In genomic region chr3:150397220-150397619, GRCh38 we compare ENCODE assay signal across 21 cellular contexts. TPM values are rescaled to one million over a fixed set of nuclear protein-coding genes. Genes with fewer than 3 reads are reported as not detected.
A peak's percentile ranks its signal among the peaks of the same experiment; 100 is the strongest.
DNase-seq lines count a peak whose midpoint lies in the region; ATAC-seq, FAIRE-seq and TF ChIP-seq lines count a peak whose summit lies in the region.
"Had no signal": no experiment of that assay in that cellular context is flagged by ENCODE, and none has a peak within 500 bp of the region (broad histone marks: within the 10 kb centered on the region; RNA-seq: fewer than 3 reads in every experiment).

No MANE protein-coding gene starts in this region.

- H3K4me3 ChIP-seq in astrocyte (ENCODE audit: insufficient read depth, low read depth, low read length) (no peak overlapping the region), fibroblast of the aortic adventitia (ENCODE audit: low read depth, low read length) (no peak overlapping the region)
- H3K4me3 ChIP-seq: GM23338, HAP-1 had no signal

- H3K4me2 ChIP-seq in astrocyte (ENCODE audit: low read length) = no peak overlapping the region
- H3K4me2 ChIP-seq: GM23338 had no signal

- H3K9me3 Mint-ChIP-seq in astrocyte (ENCODE audit: unreplicated experiment) = no peaks in the 10 kb centered on the region
- H3K9me3 Mint-ChIP-seq: GM23338 had no signal

- H3K4me1 Mint-ChIP-seq in astrocyte (ENCODE audit: low read depth, unreplicated experiment) = peaks cover 16% of the 10 kb centered on the region

- H2AFZ ChIP-seq in astrocyte (ENCODE audit: low read depth, low read length) = no peak overlapping the region
- H2AFZ ChIP-seq: GM23338 had no signal

- no peaks in the 10 kb centered on the region for H3K79me2 ChIP-seq in astrocyte (ENCODE audit: insufficient read depth, low read length)

- no peak for TF ChIP-seq CTCF in astrocyte (IDR thresholded peaks at IDR 0.05; ENCODE audit: insufficient read depth, low read depth, low read length)
- TF ChIP-seq CTCF in fibroblast of the aortic adventitia (IDR thresholded peaks at IDR 0.05; ENCODE audit: insufficient read depth, low read length) = no peak

- no peaks in the 10 kb centered on the region for H3K4me1 ChIP-seq in astrocyte (ENCODE audit: insufficient read depth, low read length)
- H3K4me1 ChIP-seq: HAP-1 had no signal

- no peak for ATAC-seq in GM21515 (IDR thresholded peaks at IDR 0.05; ENCODE audit: unreplicated experiment)
- no peak for ATAC-seq in HG02885 (IDR thresholded peaks at IDR 0.05; ENCODE audit: poor library complexity, unreplicated experiment)
- ATAC-seq: GM23338 had no signal

- DNase-seq in DMS 273 (lab: John Stamatoyannopoulos, UW; ENCODE audit: unreplicated experiment) (peak; percentile 26), DMS 273 treated with DMSO at 0.1 percent for 48 hours (lab: John Stamatoyannopoulos, UW) (no peak), AG20443 (ENCODE audit: low spot score) (peak; percentile 14), astrocyte (ENCODE audit: low read depth) (no peak), fibroblast of the aortic adventitia (ENCODE audit: low read depth) (peak; percentile 26), SKM-1 treated with dmso at 0.1 percent for 144 hours (lab: John Stamatoyannopoulos, UW; ENCODE audit: unreplicated experiment) (no peak)
- DNase-seq: Calu3, KBM-7, MV-4-11, NCI-H1105, NCI-H1436 treated with DMSO at 0.1 percent for 48 hours, NCI-H187 treated with DMSO at 0.1 percent for 48 hours, NCI-H69, RPMI8226, SHP77 had no signal

- no peaks in the 10 kb centered on the region for H3K36me3 ChIP-seq in astrocyte (ENCODE audit: insufficient read depth, low read length)
- H3K36me3 ChIP-seq: HAP-1 had no signal

- no peak overlapping the region for H3K27ac Mint-ChIP-seq in astrocyte (ENCODE audit: unreplicated experiment)
- H3K27ac Mint-ChIP-seq: GM23338 had no signal

- H3K4me3 Mint-ChIP-seq in astrocyte (ENCODE audit: unreplicated experiment) = no peak overlapping the region
- H3K4me3 Mint-ChIP-seq: GM23338 had no signal

- H3K36me3 Mint-ChIP-seq in astrocyte (ENCODE audit: low read depth, unreplicated experiment) = no peaks in the 10 kb centered on the region

- H3K27me3 ChIP-seq in astrocyte (ENCODE audit: insufficient read depth, low read length) = no peaks in the 10 kb centered on the region

- no peaks in the 10 kb centered on the region for H3K27me3 Mint-ChIP-seq in astrocyte (ENCODE audit: low read depth, unreplicated experiment)

- no peak overlapping the region for H3K27ac ChIP-seq in astrocyte (ENCODE audit: low read depth, low read length)
- H3K27ac ChIP-seq: 22Rv1 had no signal

- peak; percentile 56 for FAIRE-seq in astrocyte (lab: Jason Lieb, UNC)
- FAIRE-seq: GM18507 had no signal

- H3K9me3 ChIP-seq in astrocyte (ENCODE audit: insufficient read depth, low read depth, low read length) = no peaks in the 10 kb centered on the region
- H3K9me3 ChIP-seq: HAP-1 had no signal

- H4K20me1 ChIP-seq in astrocyte (ENCODE audit: insufficient read depth, low read length) = no peaks in the 10 kb centered on the region

- H3K9ac ChIP-seq in astrocyte (ENCODE audit: low read length) = no peak overlapping the region

RNA-seq across cellular contexts. Expression of gene TSC22D2, which starts 10.9 kb away (rescaled TPM):
- 99.4 and 116 TPM in 2 replicates for total RNA-seq in astrocyte
- 10.3 and 15.4 TPM in 2 replicates for total RNA-seq in fibroblast of the aortic adventitia (ENCODE audit: low replicate concordance)

Comparison
In these comparisons a context has a peak if more than half of its experiments do, and no peak if none do; other contexts are left out.
1. DNase-seq: peak in DMS 273 (single experiment), AG20443 (single experiment) and fibroblast of the aortic adventitia (single experiment); none in DMS 273 treated with DMSO at 0.1 percent for 48 hours (single experiment), astrocyte (single experiment) and SKM-1 treated with dmso at 0.1 percent for 144 hours (single experiment).